Comparison of ENCODE assay signal across 1 cellular context in genomic region chr4:7939377-7940108, GRCh38.
TF ChIP-seq lines count a peak whose summit lies in the region.

TSS of gene AFAP1 (minus strand) at chr4:7939861. CDS start at chr4:7872078, 67,783 bp downstream.

TF ChIP-seq in HepG2, 621 proteins besides CTCF, POLR2A, EP300 and RAD21 (continued from another document and continues in another):
- TF ChIP-seq TOPORS (CRISPR knock-in tag; IDR thresholded peaks at IDR 0.05), result no peak
- no peak for TF ChIP-seq ZNF143 (CRISPR knock-in tag; IDR thresholded peaks at IDR 0.05)
- peak; percentile 72; the same call in 1 of the 2 replicates for TF ChIP-seq ZNF501 (CRISPR knock-in tag; IDR thresholded peaks at IDR 0.05)
- TF ChIP-seq ZNF546 (CRISPR knock-in tag; conservative IDR thresholded peaks at IDR 0.05), result 0 out of 2 replicates have a peak, but pooled peaks have one; percentile 28
- no peak for TF ChIP-seq ZEB1 (IDR thresholded peaks at IDR 0.05; ENCODE audit: insufficient replicate concordance, low read depth)
- TF ChIP-seq MBD4 (IDR thresholded peaks at IDR 0.05; ENCODE audit: borderline replicate concordance, low read length), result no peak
- no peak for TF ChIP-seq HMGXB3 (CRISPR knock-in tag; IDR thresholded peaks at IDR 0.05; ENCODE audit: borderline replicate concordance)
- TF ChIP-seq KAT8 (CRISPR knock-in tag; IDR thresholded peaks at IDR 0.05), result no peak
- peak; percentile 61; the same call in 1 of the 2 replicates for TF ChIP-seq YEATS4 (CRISPR knock-in tag; IDR thresholded peaks at IDR 0.05; ENCODE audit: borderline replicate concordance)
- peak; percentile 88; the same call in 1 of the 2 replicates for TF ChIP-seq ZFP1 (CRISPR knock-in tag; IDR thresholded peaks at IDR 0.05)
- TF ChIP-seq ZNF280B (CRISPR knock-in tag; IDR thresholded peaks at IDR 0.05; ENCODE audit: borderline replicate concordance), result no peak
- TF ChIP-seq CERS6 (CRISPR knock-in tag; IDR thresholded peaks at IDR 0.05), result no peak
- TF ChIP-seq RXRB (CRISPR knock-in tag; IDR thresholded peaks at IDR 0.05; ENCODE audit: borderline replicate concordance), result no peak
- no peak for TF ChIP-seq ZNF235 (CRISPR knock-in tag; IDR thresholded peaks at IDR 0.05; ENCODE audit: borderline replicate concordance)
- peak; percentile 67 for TF ChIP-seq ZFY (CRISPR knock-in tag; IDR thresholded peaks at IDR 0.05)
- no peak for TF ChIP-seq SOX6 (IDR thresholded peaks at IDR 0.05)
- no peak for TF ChIP-seq SOX6 (CRISPR knock-in tag; IDR thresholded peaks at IDR 0.05)
- 0 out of 2 replicates have a peak, but pooled peaks have one; percentile 0 for TF ChIP-seq SNAPC2 (CRISPR knock-in tag; IDR thresholded peaks at IDR 0.05)
- TF ChIP-seq FOXO4 (CRISPR knock-in tag; conservative IDR thresholded peaks at IDR 0.05), result no peak
- no peak for TF ChIP-seq RBM22 (optimal IDR thresholded peaks at IDR 0.05; ENCODE audit: low read length)
- TF ChIP-seq NCOA2 (CRISPR knock-in tag; IDR thresholded peaks at IDR 0.05), result no peak
- TF ChIP-seq ZNF407 (CRISPR knock-in tag; IDR thresholded peaks at IDR 0.05; ENCODE audit: not compliant biosample characterization), result no peak
- TF ChIP-seq MIER2 (CRISPR knock-in tag; IDR thresholded peaks at IDR 0.05), result no peak
- no peak for TF ChIP-seq KAT2B (IDR thresholded peaks at IDR 0.05; ENCODE audit: borderline replicate concordance, low read depth, low read length)
- TF ChIP-seq SMAD9 (CRISPR knock-in tag; IDR thresholded peaks at IDR 0.05), result no peak
- TF ChIP-seq MAX (IDR thresholded peaks at IDR 0.05), result peak; percentile 43; the same call in 1 of the 2 replicates
- no peak for TF ChIP-seq ZNF83 (CRISPR knock-in tag; IDR thresholded peaks at IDR 0.05; ENCODE audit: borderline replicate concordance)
- TF ChIP-seq LBX2 (CRISPR knock-in tag; IDR thresholded peaks at IDR 0.05; ENCODE audit: borderline replicate concordance), result no peak
- no peak for TF ChIP-seq GMEB2 (CRISPR knock-in tag; IDR thresholded peaks at IDR 0.05; ENCODE audit: low read depth)
- TF ChIP-seq NR0B2 (CRISPR knock-in tag; IDR thresholded peaks at IDR 0.05), result no peak
- TF ChIP-seq ISL2 (CRISPR knock-in tag; IDR thresholded peaks at IDR 0.05), result no peak
- TF ChIP-seq NFIB (CRISPR knock-in tag; IDR thresholded peaks at IDR 0.05; ENCODE audit: borderline replicate concordance), result no peak
- TF ChIP-seq IRF1 (CRISPR knock-in tag; IDR thresholded peaks at IDR 0.05; ENCODE audit: low read depth), result no peak
- 0 out of 2 replicates have a peak, but pooled peaks have one; percentile 19 for TF ChIP-seq DMAP1 (CRISPR knock-in tag; IDR thresholded peaks at IDR 0.05)
- TF ChIP-seq HNRNPK (IDR thresholded peaks at IDR 0.05; ENCODE audit: low read depth, low read length, poor library complexity, severe bottlenecking), result peak; percentile 15
- TF ChIP-seq ZMYM4 (CRISPR knock-in tag; IDR thresholded peaks at IDR 0.05), result 0 out of 2 replicates have a peak, but pooled peaks have one; percentile 21
- TF ChIP-seq NFRKB (IDR thresholded peaks at IDR 0.05), result no peak
